Comparison of ENCODE assay signal across 14 cellular contexts in genomic region chr17:75773121-75773807, GRCh38. TPM values are rescaled to one million over a fixed set of nuclear protein-coding genes. Genes with fewer than 3 reads are reported as not detected.
DNase-seq lines count a peak whose midpoint lies in the region; ATAC-seq and TF ChIP-seq lines count a peak whose summit lies in the region.
"Had no signal": no experiment of that assay in that cellular context is flagged by ENCODE, and none has a peak within 500 bp of the region (broad histone marks: within the 10 kb centered on the region; RNA-seq: fewer than 3 reads in every experiment).

No MANE protein-coding gene starts in this region.

- WGBS in tibial nerve, 2 donors = 75 to 81% methylated on average over 11 to 12 of the region's 12 CpGs

- TF ChIP-seq CTCF in activated B cell treated with CpG ODN at 0.5 μM for 24 hours (IDR thresholded peaks at IDR 0.05) (no peak), tibial nerve (IDR thresholded peaks at IDR 0.05) (no peak)

- H3K4me1 ChIP-seq in tibial nerve = peaks cover 0 to 60% (median 17%) of the 10 kb centered on the region in 4 donors

- H3K4me3 Mint-ChIP-seq in activated CD4-positive, alpha-beta T cell treated with anti-CD3 and anti-CD28 coated beads, Interleukin-2, amount 10 ng/mL, durations not matched to agents 24 days and 14 days = no peak overlapping the region
- no peak overlapping the region for H3K4me3 Mint-ChIP-seq in activated B cell treated with CpG ODN at 0.5 μM for 24 hours
- H3K4me3 Mint-ChIP-seq in stimulated activated naive B cell treated with anti-CD40 and anti-IgM and Interleukin-4, amounts not matched to agents 10 μg/mL and 1 μg/mL and 100 μg/mL, for 72 hours = no peak overlapping the region
- H3K4me3 Mint-ChIP-seq: activated CD4-positive, alpha-beta T cell treated with anti-CD3 and anti-CD28 coated beads for 36 hours; activated T-helper 17 cell treated with anti-CD3 and anti-CD28 coated beads, Interleukin-2, amount 50 U/mL, for 72 hours had no signal

- H3K4me1 Mint-ChIP-seq in activated CD4-positive, alpha-beta T cell treated with anti-CD3 and anti-CD28 coated beads, Interleukin-2, amount 10 ng/mL, durations not matched to agents 24 days and 14 days = peaks cover 26% of the 10 kb centered on the region
- H3K4me1 Mint-ChIP-seq in activated B cell treated with CpG ODN at 0.5 μM for 24 hours = peaks cover 30% of the 10 kb centered on the region
- H3K4me1 Mint-ChIP-seq in stimulated activated naive B cell treated with anti-CD40 and anti-IgM and Interleukin-4, amounts not matched to agents 10 μg/mL and 1 μg/mL and 100 μg/mL, for 72 hours = peaks cover 17 to 43% of the 10 kb centered on the region in 2 donors

- H3K27ac Mint-ChIP-seq in activated CD4-positive, alpha-beta T cell treated with anti-CD3 and anti-CD28 coated beads, Interleukin-2, amount 10 ng/mL, durations not matched to agents 24 days and 14 days = no peak overlapping the region
- no peak overlapping the region for H3K27ac Mint-ChIP-seq in activated B cell treated with CpG ODN at 0.5 μM for 24 hours
- peak overlapping the region; percentile 37 for H3K27ac Mint-ChIP-seq in stimulated activated naive B cell treated with anti-CD40 and anti-IgM and Interleukin-4, amounts not matched to agents 10 μg/mL and 1 μg/mL and 100 μg/mL, for 72 hours
- H3K27ac Mint-ChIP-seq: activated CD4-positive, alpha-beta T cell treated with anti-CD3 and anti-CD28 coated beads for 36 hours had no signal

- TF ChIP-seq EP300 in tibial nerve (IDR thresholded peaks at IDR 0.05) = no peak

- H3K36me3 ChIP-seq in tibial nerve = peaks cover 1 to 45% (median 3%) of the 10 kb centered on the region in 3 donors

- CTCF ChIA-PET in activated B cell treated with CpG ODN at 0.5 μM for 24 hours (lab: Charles Lee) = no interaction called here

- no peak for TF ChIP-seq POLR2A in tibial nerve (IDR thresholded peaks at IDR 0.05)

- POLR2A ChIA-PET in activated B cell treated with CpG ODN at 0.5 μM for 24 hours (lab: Charles Lee) = interaction anchor here (0.8 to 7.8 kb wide), 6 partner anchors 11 to 105 kb away, joined by 5 to 90 read pairs (median 50); partner anchors contain the start of genes GALK1, TRIM47 and UNK

- intact Hi-C loops in activated CD4-positive, alpha-beta T cell treated with anti-CD3 and anti-CD28 coated beads, Interleukin-2, amount 10 ng/mL, durations not matched to agents 24 days and 14 days (cut with micrococcal nuclease) = no loop called here
- intact Hi-C loops in activated B cell treated with CpG ODN at 0.5 μM for 24 hours (cut with micrococcal nuclease) = no loop called here

- no peaks in the 10 kb centered on the region for H3K27me3 Mint-ChIP-seq in activated CD4-positive, alpha-beta T cell treated with anti-CD3 and anti-CD28 coated beads, Interleukin-2, amount 10 ng/mL, durations not matched to agents 24 days and 14 days
- H3K27me3 Mint-ChIP-seq in activated B cell treated with CpG ODN at 0.5 μM for 24 hours = no peaks in the 10 kb centered on the region
- H3K27me3 Mint-ChIP-seq in stimulated activated naive B cell treated with anti-CD40 and anti-IgM and Interleukin-4, amounts not matched to agents 10 μg/mL and 1 μg/mL and 100 μg/mL, for 72 hours = no peaks in the 10 kb centered on the region
- H3K27me3 Mint-ChIP-seq: activated CD4-positive, alpha-beta T cell treated with anti-CD3 and anti-CD28 coated beads for 36 hours; activated T-helper 17 cell treated with anti-CD3 and anti-CD28 coated beads, Interleukin-2, amount 50 U/mL, for 72 hours had no signal

- peak; percentile 72 for DNase-seq in activated CD4-positive, alpha-beta T cell treated with anti-CD3 and anti-CD28 coated beads, Interleukin-2, amount 10 ng/mL, durations not matched to agents 24 days and 14 days
- DNase-seq in activated CD4-positive, alpha-beta T cell treated with anti-CD3 and anti-CD28 coated beads, Interleukin-2, amount 50 U/mL, for 4 hours = no peak
- peak; percentile 14 for DNase-seq in activated B cell treated with CpG ODN at 0.5 μM for 24 hours
- peak; percentile 88 for DNase-seq in myocyte (ENCODE audit: low read depth)
- DNase-seq in stimulated activated naive B cell treated with anti-CD40 and anti-IgM and Interleukin-4, amounts not matched to agents 10 μg/mL and 1 μg/mL and 100 μg/mL, for 72 hours = no peak
- DNase-seq in tibial nerve (ENCODE audit: low spot score in 2 of 2) = no peak
- no peak for DNase-seq in COLO668 (lab: John Stamatoyannopoulos, UW; ENCODE audit: unreplicated experiment)
- DNase-seq in stimulated activated CD8-positive, alpha-beta memory T cell treated with anti-CD3 and anti-CD28 coated beads, Interleukin-4, amount 100 ng/mL, for 48 hours = no peak
- DNase-seq: activated CD4-positive, alpha-beta T cell treated with anti-CD3 and anti-CD28 coated beads for 36 hours; Calu3; effector memory CD4-positive, alpha-beta T cell; foreskin melanocyte had no signal

- H3K9me3 ChIP-seq in tibial nerve = no peaks in the 10 kb centered on the region
- H3K9me3 ChIP-seq: mucosa of descending colon had no signal

- no peaks in the 10 kb centered on the region for H3K9me3 Mint-ChIP-seq in activated CD4-positive, alpha-beta T cell treated with anti-CD3 and anti-CD28 coated beads, Interleukin-2, amount 10 ng/mL, durations not matched to agents 24 days and 14 days
- H3K9me3 Mint-ChIP-seq in activated B cell treated with CpG ODN at 0.5 μM for 24 hours = no peaks in the 10 kb centered on the region
- no peaks in the 10 kb centered on the region for H3K9me3 Mint-ChIP-seq in stimulated activated naive B cell treated with anti-CD40 and anti-IgM and Interleukin-4, amounts not matched to agents 10 μg/mL and 1 μg/mL and 100 μg/mL, for 72 hours
- H3K9me3 Mint-ChIP-seq: activated T-helper 17 cell treated with anti-CD3 and anti-CD28 coated beads, Interleukin-2, amount 50 U/mL, for 72 hours had no signal

- no peak overlapping the region for H3K4me3 ChIP-seq in tibial nerve
- H3K4me3 ChIP-seq: mucosa of descending colon had no signal

- H3K27ac ChIP-seq in tibial nerve = peak overlapping the region in 2 of 4 donors; percentile 80 to 97

- H3K36me3 Mint-ChIP-seq in activated CD4-positive, alpha-beta T cell treated with anti-CD3 and anti-CD28 coated beads, Interleukin-2, amount 10 ng/mL, durations not matched to agents 24 days and 14 days (ENCODE audit: low read depth) = peaks cover 28% of the 10 kb centered on the region
- H3K36me3 Mint-ChIP-seq in activated B cell treated with CpG ODN at 0.5 μM for 24 hours (ENCODE audit: low read depth) = peaks cover 33% of the 10 kb centered on the region
- H3K36me3 Mint-ChIP-seq in stimulated activated naive B cell treated with anti-CD40 and anti-IgM and Interleukin-4, amounts not matched to agents 10 μg/mL and 1 μg/mL and 100 μg/mL, for 72 hours = peaks cover 25 to 38% of the 10 kb centered on the region in 2 donors

- no peak for ATAC-seq in activated B cell treated with CpG ODN at 0.5 μM for 24 hours (ENCODE audit: low read depth)
- ATAC-seq in stimulated activated naive B cell treated with anti-CD40 and anti-IgM and Interleukin-4, amounts not matched to agents 10 μg/mL and 1 μg/mL and 100 μg/mL, for 72 hours (replicated peaks) = no peak
- ATAC-seq: activated CD4-positive, alpha-beta T cell treated with anti-CD3 and anti-CD28 coated beads for 36 hours; activated T-helper 17 cell treated with anti-CD3 and anti-CD28 coated beads, Interleukin-2, amount 50 U/mL, for 72 hours; mucosa of descending colon had no signal

- no peaks in the 10 kb centered on the region for H3K27me3 ChIP-seq in tibial nerve

RNA-seq across cellular contexts. Expression of gene GALK1, which starts 8.3 kb away (rescaled TPM):
- 53.3 and 54.7 TPM in 2 replicates for total RNA-seq in activated CD4-positive, alpha-beta T cell treated with anti-CD3 and anti-CD28 coated beads, Interleukin-2, amount 10 ng/mL, durations not matched to agents 24 days and 14 days
- total RNA-seq in activated B cell treated with CpG ODN at 0.5 μM for 24 hours (14.9 and 22.9 TPM in 2 replicates), myocyte (18.5 and 24.0 TPM in 2 replicates), tibial nerve (10 to 100 TPM; 54.5 to 57.5 (median 55.6) TPM)
- 35.6 TPM for polyA plus RNA-seq in myocyte (2012)

RNA-seq across cellular contexts. Expression of gene UNK, which starts 11.3 kb away (rescaled TPM):
- 28.9 and 30.0 TPM in 2 replicates for total RNA-seq in activated CD4-positive, alpha-beta T cell treated with anti-CD3 and anti-CD28 coated beads, Interleukin-2, amount 10 ng/mL, durations not matched to agents 24 days and 14 days
- 52.3 and 61.2 TPM in 2 replicates for total RNA-seq in activated B cell treated with CpG ODN at 0.5 μM for 24 hours
- total RNA-seq in myocyte = 12.7 and 23.6 TPM in 2 replicates
- 17.6 TPM for polyA plus RNA-seq in myocyte (2012)
- total RNA-seq in tibial nerve = 10 to 100 TPM; 30.2 to 53.4 (median 36.2) TPM

RNA-seq across cellular contexts. Expression of gene ITGB4, which starts 52.0 kb away (rescaled TPM):
- total RNA-seq in activated CD4-positive, alpha-beta T cell treated with anti-CD3 and anti-CD28 coated beads, Interleukin-2, amount 10 ng/mL, durations not matched to agents 24 days and 14 days = 0.71 and 1.8 TPM in 2 replicates
- 2.1 and 2.2 TPM in 2 replicates for total RNA-seq in activated B cell treated with CpG ODN at 0.5 μM for 24 hours
- 0.13 TPM in 1 of 2 replicates, not detected in the other for total RNA-seq in myocyte
- 1.5 TPM for polyA plus RNA-seq in myocyte (2012)
- 100 to 1,000 TPM; 211 to 335 (median 233) TPM for total RNA-seq in tibial nerve

Comparison
In these comparisons a context has a peak if more than half of its experiments do, and no peak if none do; other contexts are left out.
1. DNase-seq: peak in activated CD4-positive, alpha-beta T cell treated with anti-CD3 and anti-CD28 coated beads, Interleukin-2, amount 10 ng/mL, durations not matched to agents 24 days and 14 days (single experiment), activated B cell treated with CpG ODN at 0.5 μM for 24 hours (single experiment) and myocyte (single experiment); none in activated CD4-positive, alpha-beta T cell treated with anti-CD3 and anti-CD28 coated beads, Interleukin-2, amount 50 U/mL, for 4 hours (0 of 2), stimulated activated naive B cell treated with anti-CD40 and anti-IgM and Interleukin-4, amounts not matched to agents 10 μg/mL and 1 μg/mL and 100 μg/mL, for 72 hours (single experiment), tibial nerve (0 of 2), COLO668 (single experiment) and stimulated activated CD8-positive, alpha-beta memory T cell treated with anti-CD3 and anti-CD28 coated beads, Interleukin-4, amount 100 ng/mL, for 48 hours (single experiment).
2. RNA of gene ITGB4, which starts 52.0 kb away (total RNA-seq): 211 to 335 TPM in tibial nerve; 2.1 to 2.2 TPM in activated B cell treated with CpG ODN at 0.5 μM for 24 hours, 0.71 to 1.8 TPM in activated CD4-positive, alpha-beta T cell treated with anti-CD3 and anti-CD28 coated beads, Interleukin-2, amount 10 ng/mL, durations not matched to agents 24 days and 14 days and 0.13 TPM in myocyte; every median in the first group is over 10 times any median in the second.